Comparison of ENCODE assay signal across 7 cellular contexts in genomic region chr1:246689409-246689997, GRCh38. TPM values are rescaled to one million over a fixed set of nuclear protein-coding genes. Genes with fewer than 3 reads are reported as not detected.
DNase-seq lines count a peak whose midpoint lies in the region; TF ChIP-seq lines count a peak whose summit lies in the region.

No MANE protein-coding gene starts in this region.

- H3K4me3 ChIP-seq in right atrium auricular region, result peak overlapping the region; percentile 24 to 41

- peak; percentile 89 for TF ChIP-seq CTCF in GM12873 (IDR thresholded peaks at IDR 0.05; ENCODE audit: insufficient read depth, low read depth, low read length, missing control alignments)
- peak; percentile 77 to 86 for TF ChIP-seq CTCF in right atrium auricular region (IDR thresholded peaks at IDR 0.05)

- no peaks in the 10 kb centered on the region for H3K27me3 ChIP-seq in right atrium auricular region

- H3K4me1 ChIP-seq in right atrium auricular region, result peaks cover 0 to 19% of the 10 kb centered on the region in 2 donors

- H3K36me3 ChIP-seq in right atrium auricular region, result no peaks in the 10 kb centered on the region

- H3K27ac ChIP-seq in right atrium auricular region, result peak overlapping the region; percentile 20 to 21

- DNase-seq in HCEC 1CT (peak; percentile 75), M059J (ENCODE audit: low read depth) (peak; percentile 78), RPMI8226 (peak; percentile 77), amniotic stem cell (lab: John Stamatoyannopoulos, UW) (peak; percentile 73), right atrium auricular region (ENCODE audit: low spot score) (no peak), retina (peak; percentile 81)

- peaks cover 0 to 5% of the 10 kb centered on the region in 2 donors for H3K9me3 ChIP-seq in right atrium auricular region

RNA-seq across cellular contexts. Expression of gene SCCPDH, which starts 34.7 kb away (rescaled TPM):
- 31.1 and 42.4 TPM in 2 replicates for total RNA-seq in M059J (2014; rRNA removed; shearing (Covaris generic))
- 10 to 100 TPM; 21.4 to 23.1 TPM for total RNA-seq in right atrium auricular region
